ENCODE assay signal across 8 cellular contexts in the genomic region with DNA sequence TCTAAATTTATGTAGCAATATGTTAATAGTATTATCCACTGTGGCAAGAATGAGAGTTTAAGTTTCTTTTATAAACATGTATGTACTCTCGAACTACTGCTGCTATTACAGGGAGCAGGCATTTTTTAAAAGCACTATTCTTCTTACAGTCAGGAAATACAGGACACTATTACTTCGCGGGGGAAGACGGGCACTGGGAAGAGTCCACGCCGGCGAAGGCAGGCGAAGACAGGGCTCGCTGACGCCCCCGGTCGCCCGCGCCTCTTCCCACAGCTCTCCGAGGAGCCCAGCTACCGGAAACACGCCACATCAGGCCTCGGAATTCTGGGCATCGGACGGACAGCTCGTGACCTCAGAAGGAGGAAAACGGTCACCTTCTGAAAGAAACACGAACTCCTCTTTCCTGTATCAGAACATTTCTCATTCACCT.
DNase-seq lines count a peak whose midpoint lies in the region; ATAC-seq, FAIRE-seq and TF ChIP-seq lines count a peak whose summit lies in the region.

No MANE protein-coding gene starts in this region.

- no peak for FAIRE-seq in urothelium cell line (lab: Jason Lieb, UNC)

- ATAC-seq in HG02678 (IDR thresholded peaks at IDR 0.05; ENCODE audit: unreplicated experiment): peak; percentile 11

- no peaks in the 10 kb centered on the region for H3K79me2 ChIP-seq in fibroblast of lung (ENCODE audit: control insufficient read depth, insufficient read depth, low read length)

- H3K4me2 ChIP-seq in fibroblast of lung (ENCODE audit: extremely low read depth, insufficient read depth, low read length): peak overlapping the region; percentile 86

- no peaks in the 10 kb centered on the region for H3K27me3 ChIP-seq in fibroblast of lung (ENCODE audit: control insufficient read depth, insufficient read depth, low read length)
- H3K27me3 ChIP-seq in mucosa of stomach (ENCODE audit: control insufficient read depth, insufficient read depth, low read length): no peaks in the 10 kb centered on the region

- no peaks in the 10 kb centered on the region for H4K20me1 ChIP-seq in fibroblast of lung (ENCODE audit: control insufficient read depth, extremely low read depth, insufficient read depth, low read length)

- H3K36me3 ChIP-seq in fibroblast of lung (ENCODE audit: control insufficient read depth, insufficient read depth, low read length): no peaks in the 10 kb centered on the region
- no peaks in the 10 kb centered on the region for H3K36me3 ChIP-seq in mucosa of stomach (ENCODE audit: control insufficient read depth, insufficient read depth, low read length)

- 0 out of 2 replicates have a peak, but pooled peaks have one; percentile 1 for TF ChIP-seq CTCF in WI38 (IDR thresholded peaks at IDR 0.05; ENCODE audit: low read depth, low read length)
- peak in 1 of 2 donors; percentile 23 for TF ChIP-seq CTCF in fibroblast of lung (conservative IDR thresholded peaks at IDR 0.05 in 1 of 2, IDR thresholded peaks at IDR 0.05 in 1 of 2; ENCODE audit: low read depth in 1 of 2, low read length in 2 of 2)

- peak overlapping the region; percentile 100 for H3K27ac ChIP-seq in fibroblast of lung (ENCODE audit: insufficient read depth, low read length)

- H3K9ac ChIP-seq in fibroblast of lung (ENCODE audit: insufficient read depth, low read length): peak overlapping the region; percentile 94
- H3K9ac ChIP-seq in mucosa of stomach (ENCODE audit: low read length): peak overlapping the region; percentile 99

- H3K4me1 ChIP-seq in fibroblast of lung (ENCODE audit: control insufficient read depth, extremely low read depth, insufficient read depth, low read length) (peaks cover 4% of the 10 kb centered on the region), mucosa of stomach (ENCODE audit: control insufficient read depth, insufficient read depth, low read length) (peaks cover 5% of the 10 kb centered on the region)

- H3K4me3 ChIP-seq in WI38 (ENCODE audit: low read depth, low read length) (peak overlapping the region; percentile 71), fibroblast of lung (replicated peaks in 1 of 4; ENCODE audit: control extremely low read depth in 1 of 4, insufficient read depth in 1 of 4, low read depth in 3 of 4, low read length in 4 of 4) (peak overlapping the region; percentile 69 to 94 (median 87)), mucosa of stomach (ENCODE audit: low read length) (peak overlapping the region; percentile 97)

- no peaks in the 10 kb centered on the region for H3K9me3 ChIP-seq in fibroblast of lung (ENCODE audit: control insufficient read depth, insufficient read depth, low read depth, low read length)
- H3K9me3 ChIP-seq in mucosa of stomach (ENCODE audit: control insufficient read depth, low read length): no peaks in the 10 kb centered on the region

- DNase-seq in activated gamma-delta T cell (lab: John Stamatoyannopoulos, UW) (peak; percentile 18), activated gamma-delta T cell treated with Interleukin-2 at 50 U/mL for 16 hours (no peak), NCI-H1436 treated with DMSO at 0.1 percent for 48 hours (lab: John Stamatoyannopoulos, UW) (peak; percentile 51), fibroblast of lung (ENCODE audit: low read depth in 2 of 2) (peak; percentile 87 to 89), urothelium cell line (ENCODE audit: low spot score) (peak; percentile 83)

- H2AFZ ChIP-seq in fibroblast of lung (ENCODE audit: low read length): peak overlapping the region; percentile 83
